ENCODE assay signal across 1 cellular context in genomic region chr12:118376089-118377004, GRCh38.
TF ChIP-seq lines count a peak whose summit lies in the region.

Gene SUDS3 (plus strand): TSS chr12:118376555. CDS start chr12:118376692, 137 bp downstream.

TF ChIP-seq in H1, 55 proteins besides CTCF, POLR2A, EP300 and RAD21 (continued from another document):
- no peak for TF ChIP-seq CHD7 (IDR thresholded peaks at IDR 0.05; ENCODE audit: insufficient replicate concordance, low read length)
- no peak for TF ChIP-seq USF2 (IDR thresholded peaks at IDR 0.05; ENCODE audit: low read length)
- no peak for TF ChIP-seq BACH1 (IDR thresholded peaks at IDR 0.05; ENCODE audit: low read length)
- no peak for TF ChIP-seq CTBP2 (IDR thresholded peaks at IDR 0.05; ENCODE audit: borderline replicate concordance, insufficient read depth, insufficient read length, low read length)
- TF ChIP-seq HDAC6 (IDR thresholded peaks at IDR 0.05; ENCODE audit: low read depth, low read length): no peak
- no peak for TF ChIP-seq SRF (IDR thresholded peaks at IDR 0.05; ENCODE audit: low read depth, low read length)
- TF ChIP-seq PHF8 (conservative IDR thresholded peaks at IDR 0.05; ENCODE audit: low read depth, low read length): peak; percentile 84
- peak; percentile 81 for TF ChIP-seq NANOG (IDR thresholded peaks at IDR 0.05; ENCODE audit: insufficient read depth, low read depth, low read length, poor library complexity, severe bottlenecking)
- no peak for TF ChIP-seq SIRT6 (IDR thresholded peaks at IDR 0.05; ENCODE audit: low read length)
- peak; percentile 34; the same call in 1 of the 2 replicates for TF ChIP-seq POU5F1 (IDR thresholded peaks at IDR 0.05; ENCODE audit: low read depth, low read length)
- TF ChIP-seq RNF2 (IDR thresholded peaks at IDR 0.05; ENCODE audit: borderline replicate concordance, low read depth, low read length, missing control alignments, poor library complexity, severe bottlenecking): no peak
- TF ChIP-seq ASH2L (IDR thresholded peaks at IDR 0.05; ENCODE audit: low read length): peak; percentile 98
- 0 out of 2 replicates have a peak, but pooled peaks have one; percentile 27 for TF ChIP-seq CHD2 (IDR thresholded peaks at IDR 0.05; ENCODE audit: low read length)
- peak; percentile 64 for TF ChIP-seq KDM4A (IDR thresholded peaks at IDR 0.05; ENCODE audit: low read depth, low read length, severe bottlenecking)
- TF ChIP-seq SP4 (IDR thresholded peaks at IDR 0.05; ENCODE audit: low read length): peak; percentile 100
- no peak for TF ChIP-seq KDM1A (IDR thresholded peaks at IDR 0.05; ENCODE audit: borderline replicate concordance, low read length)
- TF ChIP-seq TAF1 (IDR thresholded peaks at IDR 0.05; ENCODE audit: low read depth, low read length): peak; percentile 65; the same call in 1 of the 2 replicates
- TF ChIP-seq CEBPB (IDR thresholded peaks at IDR 0.05; ENCODE audit: low read depth, low read length): no peak
- TF ChIP-seq BCL11A (IDR thresholded peaks at IDR 0.05; ENCODE audit: low read depth in 2 of 2, low read length in 2 of 2): no peak
- no peak for TF ChIP-seq SIX5 (IDR thresholded peaks at IDR 0.05; ENCODE audit: low read depth, low read length)
- no peak for TF ChIP-seq SAP30 (IDR thresholded peaks at IDR 0.05; ENCODE audit: insufficient read depth, insufficient replicate concordance, low read length)
- TF ChIP-seq RXRA (IDR thresholded peaks at IDR 0.05; ENCODE audit: insufficient read depth, low read depth, low read length): 0 out of 2 replicates have a peak, but pooled peaks have one; percentile 87
- peak; percentile 65 for TF ChIP-seq POLR2AphosphoS5 (IDR thresholded peaks at IDR 0.05; ENCODE audit: low read depth, low read length)
- no peak for TF ChIP-seq EZH2 (IDR thresholded peaks at IDR 0.05; ENCODE audit: low read depth, low read length, severe bottlenecking)
- no peak for TF ChIP-seq BRCA1 (IDR thresholded peaks at IDR 0.05; ENCODE audit: low read depth, low read length)
- peak; percentile 96 for TF ChIP-seq RBBP5 (IDR thresholded peaks at IDR 0.05; ENCODE audit: borderline replicate concordance, low read depth, low read length)
- no peak for TF ChIP-seq TEAD4 (IDR thresholded peaks at IDR 0.05; ENCODE audit: low read depth, low read length)
- TF ChIP-seq TCF12 (IDR thresholded peaks at IDR 0.05; ENCODE audit: low read depth, low read length): peak; percentile 97
- TF ChIP-seq KDM5A (IDR thresholded peaks at IDR 0.05; ENCODE audit: low read length): no peak
- TF ChIP-seq MAFK (IDR thresholded peaks at IDR 0.05; ENCODE audit: low read depth, low read length): no peak
- TF ChIP-seq CHD1 (IDR thresholded peaks at IDR 0.05; ENCODE audit: low read depth, low read length): no peak
- TF ChIP-seq GABPA (IDR thresholded peaks at IDR 0.05; ENCODE audit: borderline replicate concordance, insufficient read depth, low read length): 0 out of 2 replicates have a peak, but pooled peaks have one; percentile 12
- no peak for TF ChIP-seq CBX8 (IDR thresholded peaks at IDR 0.05; ENCODE audit: borderline replicate concordance, low read depth, low read length)
- no peak for TF ChIP-seq TAF7 (optimal IDR thresholded peaks at IDR 0.05; ENCODE audit: borderline replicate concordance, low read depth, low read length)
- TF ChIP-seq ATF3 (IDR thresholded peaks at IDR 0.05; ENCODE audit: insufficient read depth, low read depth, low read length): no peak
- TF ChIP-seq ZNF274 (IDR thresholded peaks at IDR 0.05; ENCODE audit: borderline replicate concordance, extremely low read depth, low read length): no peak
- TF ChIP-seq ATF2 (IDR thresholded peaks at IDR 0.05; ENCODE audit: low read length): no peak
- peak; percentile 59; the same call in 1 of the 2 replicates for TF ChIP-seq SP1 (IDR thresholded peaks at IDR 0.05; ENCODE audit: low read depth, low read length)
- peak; percentile 56 to 97; a peak in 3 of 4 replicates for TF ChIP-seq SIN3A (conservative IDR thresholded peaks at IDR 0.05 in 1 of 2, IDR thresholded peaks at IDR 0.05 in 1 of 2; ENCODE audit: low read depth in 1 of 2, low read length in 2 of 2)
- no peak for TF ChIP-seq GTF2F1 (IDR thresholded peaks at IDR 0.05; ENCODE audit: borderline replicate concordance, low read depth, low read length)
- no peak for TF ChIP-seq YY1 (IDR thresholded peaks at IDR 0.05; ENCODE audit: low read depth, low read length)
- no peak for TF ChIP-seq JUND (IDR thresholded peaks at IDR 0.05; ENCODE audit: low read length)
- TF ChIP-seq SUZ12 (IDR thresholded peaks at IDR 0.05; ENCODE audit: low read length): no peak
- TF ChIP-seq CREB1 (IDR thresholded peaks at IDR 0.05): no peak; the same call in 1 of the 2 replicates
- no peak for TF ChIP-seq JUN (IDR thresholded peaks at IDR 0.05; ENCODE audit: low read depth, low read length)
- no peak for TF ChIP-seq CBX5 (IDR thresholded peaks at IDR 0.05; ENCODE audit: low read depth, low read length)
- TF ChIP-seq MAX (IDR thresholded peaks at IDR 0.05): no peak; the same call in 1 of the 2 replicates
- TF ChIP-seq RFX5 (IDR thresholded peaks at IDR 0.05; ENCODE audit: borderline replicate concordance, low read depth, low read length): no peak
- TF ChIP-seq EGR1 (IDR thresholded peaks at IDR 0.05; ENCODE audit: borderline replicate concordance, low read depth, low read length): 0 out of 2 replicates have a peak, but pooled peaks have one; percentile 28
TF ChIP-seq in H1: peak in this region for 16.
